In the genomic region with DNA sequence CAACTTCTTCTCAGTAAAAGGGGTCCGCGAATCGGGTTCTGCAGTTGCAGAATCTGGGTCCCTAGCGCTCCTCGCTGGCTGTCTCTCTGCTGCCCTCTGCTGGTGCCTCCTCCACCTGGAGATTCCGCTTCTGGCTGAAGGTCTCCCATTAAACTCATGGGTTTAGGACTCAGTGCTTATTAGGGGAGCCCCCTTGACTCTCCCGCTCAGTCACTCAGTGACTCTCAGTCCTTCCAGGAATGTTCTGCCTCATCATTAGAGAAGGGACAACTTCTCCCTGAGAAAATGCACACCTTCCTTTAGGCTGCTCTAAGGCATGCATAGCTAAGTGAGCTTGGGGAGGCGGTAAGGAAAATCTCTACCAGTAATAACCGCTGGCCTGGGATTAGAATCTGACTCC, we compare ENCODE assay signal across 9 cellular contexts. TPM values are rescaled to one million over a fixed set of nuclear protein-coding genes. Genes with fewer than 3 reads are reported as not detected.
DNase-seq lines count a peak whose midpoint lies in the region; ATAC-seq and TF ChIP-seq lines count a peak whose summit lies in the region.
"Had no signal": no experiment of that assay in that cellular context is flagged by ENCODE, and none has a peak within 500 bp of the region (broad histone marks: within the 10 kb centered on the region; RNA-seq: fewer than 3 reads in every experiment).

No MANE protein-coding gene starts in this region.

- H3K27ac ChIP-seq in SJSA1 = no peak overlapping the region
- H3K27ac ChIP-seq: epithelial cell of prostate had no signal

- intact Hi-C loops in Right ventricle myocardium inferior (cut with DNase I) = loop anchor here (1.0 kb wide), 1 partner anchor 564 kb away; no protein-coding TSS in a partner anchor

- no peaks in the 10 kb centered on the region for H3K9me3 Mint-ChIP-seq in progenitor cell of endocrine pancreas (ENCODE audit: low read depth)

- no peaks in the 10 kb centered on the region for H3K9me3 ChIP-seq in SJSA1 (replicated peaks)

- ATAC-seq in Right ventricle myocardium inferior (peak; percentile 72), GM21526 (IDR thresholded peaks at IDR 0.05; ENCODE audit: low FRiP score, unreplicated experiment) (no peak)

- no peak overlapping the region for H3K27ac Mint-ChIP-seq in progenitor cell of endocrine pancreas

- peak; percentile 16 for DNase-seq in GDM1 (lab: John Stamatoyannopoulos, UW)
- peak; percentile 79 for DNase-seq in HPDE6-E6E7 (ENCODE audit: extremely low spot score)
- peak; percentile 55 to 70 for DNase-seq in SJSA1 (ENCODE audit: low read depth in 1 of 2, low spot score in 2 of 2)
- peak; percentile 56 for DNase-seq in activated gamma-delta T cell treated with anti-CD3 and anti-CD28 coated beads, Interleukin-2, amount 50 U/mL, for 16 hours (ENCODE audit: low read depth)
- DNase-seq in Right ventricle myocardium inferior (ENCODE audit: missing footprints) = no peak
- peak; percentile 73 for DNase-seq in progenitor cell of endocrine pancreas (ENCODE audit: low spot score, unreplicated experiment)
- no peak for DNase-seq in mesenteric fat pad (ENCODE audit: low spot score)

- peaks cover 15% of the 10 kb centered on the region for H3K4me1 Mint-ChIP-seq in progenitor cell of endocrine pancreas (ENCODE audit: low read depth)

- H3K4me3 Mint-ChIP-seq in progenitor cell of endocrine pancreas (ENCODE audit: low read depth) = no peak overlapping the region

- H3K4me3 ChIP-seq in SJSA1 = no peak overlapping the region

- TF ChIP-seq CTCF in progenitor cell of endocrine pancreas (IDR thresholded peaks at IDR 0.05; ENCODE audit: unreplicated experiment) = peak; percentile 98

- no peaks in the 10 kb centered on the region for H3K36me3 Mint-ChIP-seq in progenitor cell of endocrine pancreas (ENCODE audit: insufficient read depth)

- H3K4me1 ChIP-seq in SJSA1 (replicated peaks) = no peaks in the 10 kb centered on the region

- H3K27me3 ChIP-seq in SJSA1 (replicated peaks) = no peaks in the 10 kb centered on the region

- H3K27me3 Mint-ChIP-seq in progenitor cell of endocrine pancreas = peaks cover 23% of the 10 kb centered on the region

- no peaks in the 10 kb centered on the region for H3K36me3 ChIP-seq in SJSA1

RNA-seq across cellular contexts. Expression of a gene that starts 7.1 kb away (rescaled TPM):
- total RNA-seq in SJSA1 (2014; rRNA removed; shearing (Covaris generic)) = not detected in 2 replicates
- total RNA-seq in Right ventricle myocardium inferior (2.3 TPM), progenitor cell of endocrine pancreas (not detected in 2 replicates), mesenteric fat pad (0.16 TPM)

RNA-seq across cellular contexts. Expression of a gene that starts 25.5 kb away (rescaled TPM):
- total RNA-seq in SJSA1 (2014; rRNA removed; shearing (Covaris generic)) = 1.4 and 4.9 TPM in 2 replicates
- total RNA-seq in Right ventricle myocardium inferior = 0.14 TPM
- total RNA-seq in progenitor cell of endocrine pancreas = not detected in 2 replicates
- 0.35 TPM for total RNA-seq in mesenteric fat pad

RNA-seq across cellular contexts. Expression of a gene that starts 55.1 kb away (rescaled TPM):
- total RNA-seq in SJSA1 (2014; rRNA removed; shearing (Covaris generic)) = not detected in 2 replicates
- total RNA-seq in Right ventricle myocardium inferior = not detected
- 0.18 and 0.24 TPM in 2 replicates for total RNA-seq in progenitor cell of endocrine pancreas
- total RNA-seq in mesenteric fat pad = not detected

Comparison
In these comparisons a context has a peak if more than half of its experiments do, and no peak if none do; other contexts are left out.
1. DNase-seq: peak in GDM1 (single experiment), HPDE6-E6E7 (single experiment), SJSA1 (2 of 2), activated gamma-delta T cell treated with anti-CD3 and anti-CD28 coated beads, Interleukin-2, amount 50 U/mL, for 16 hours (single experiment) and progenitor cell of endocrine pancreas (single experiment); none in Right ventricle myocardium inferior (single experiment) and mesenteric fat pad (single experiment).